Comparison of ENCODE assay signal across 1 cellular context in genomic region chr11:14974021-14974698, GRCh38.
TF ChIP-seq lines count a peak whose summit lies in the region.

No MANE protein-coding gene starts in this region.

TF ChIP-seq in HCT116, 20 proteins besides CTCF, POLR2A, EP300 and RAD21 (continued from another document):
- TF ChIP-seq REST (IDR thresholded peaks at IDR 0.05; ENCODE audit: low read depth) (no peak), MAX (IDR thresholded peaks at IDR 0.05) (no peak), ZFX (IDR thresholded peaks at IDR 0.05) (no peak), CEBPB (IDR thresholded peaks at IDR 0.05; ENCODE audit: low read depth) (no peak)
